Comparison of ENCODE assay signal across 20 cellular contexts in the genomic region with DNA sequence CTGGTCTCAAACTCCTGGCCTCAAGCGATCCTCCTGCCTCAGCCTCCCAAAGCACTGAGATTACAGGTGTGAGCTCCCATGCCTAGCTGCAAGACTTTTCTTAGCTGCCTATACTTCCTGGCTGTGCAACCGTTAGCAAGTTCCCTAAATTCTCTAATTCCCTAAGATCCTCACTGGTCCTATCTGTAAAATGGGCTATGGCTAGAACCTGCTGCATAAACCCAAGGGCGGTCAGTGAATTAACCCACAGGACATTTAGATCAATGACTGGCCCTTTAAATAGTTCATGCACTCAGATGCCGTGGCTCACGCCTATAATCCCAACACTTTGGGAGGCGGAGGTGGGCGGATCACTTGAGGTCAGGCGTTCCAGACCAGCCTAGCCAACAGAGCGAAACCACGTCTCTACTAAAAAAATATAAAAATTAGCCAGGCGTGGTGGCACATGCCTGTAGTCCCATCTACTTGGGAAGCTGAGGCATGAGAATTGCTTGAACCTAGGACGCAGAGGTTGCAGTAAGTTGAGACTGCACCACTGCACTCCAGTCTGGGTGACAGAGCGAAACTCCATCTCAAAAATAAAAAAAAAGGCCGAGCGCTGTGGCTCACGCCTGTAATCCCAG.
"Had no signal": no experiment of that assay in that cellular context is flagged by ENCODE, and none has a peak within 500 bp of the region (broad histone marks: within the 10 kb centered on the region; RNA-seq: fewer than 3 reads in every experiment).

No MANE protein-coding gene starts in this region.

- H3K27me3 ChIP-seq: esophagus squamous epithelium, vagina had no signal

- DNase-seq: activated CD4-positive, alpha-beta T cell treated with anti-CD3 and anti-CD28 coated beads, Interleukin-2, amount 10 ng/mL, durations not matched to agents 24 days and 14 days; activated CD8-positive, alpha-beta T cell treated with anti-CD3 and anti-CD28 coated beads for 36 hours; activated naive CD4-positive, alpha-beta T cell; activated T-cell treated with anti-CD3 and anti-CD28 coated beads, Interleukin-2, amount 50 U/mL, for 72 hours; anterior cingulate cortex; endodermal cell; esophagus squamous epithelium; foreskin melanocyte; left cardiac atrium; mammary epithelial cell; small intestine; stimulated activated CD4-positive, alpha-beta T cell treated with anti-CD3 and anti-CD28 coated beads, Interleukin-4, amount 100 ng/mL, for 24 hours; T-helper 1 cell; WERI-Rb-1 had no signal

- H3K9me3 ChIP-seq: esophagus squamous epithelium, thoracic aorta, vagina had no signal

- H3K27ac ChIP-seq: esophagus squamous epithelium, thoracic aorta, vagina, WERI-Rb-1 had no signal

- H3K4me3 ChIP-seq: esophagus squamous epithelium, thoracic aorta, vagina had no signal

- ATAC-seq: activated CD4-positive, CD25-positive, alpha-beta regulatory T cell treated with anti-CD3 and anti-CD28 coated beads, Interleukin-2, amount 50 U/mL, for 24 hours; activated CD8-positive, alpha-beta T cell treated with anti-CD3 and anti-CD28 coated beads for 36 hours; activated naive CD4-positive, alpha-beta T cell treated with anti-CD3 and anti-CD28 coated beads, Interleukin-2, amount 50 U/mL, for 72 hours; activated T-cell treated with anti-CD3 and anti-CD28 coated beads, Interleukin-2, amount 50 U/mL, for 72 hours; left cardiac atrium; sciatic nerve; stimulated activated effector memory CD8-positive, alpha-beta T cell treated with anti-CD3 and anti-CD28 coated beads, Interleukin-12 subunit alpha, Interleukin-12 subunit beta, amount 100 ng/mL, for 72 hours had no signal
